In genomic region chr5:65018763-65019162, GRCh38 we compare ENCODE assay signal across 23 cellular contexts.
"Had no signal": no experiment of that assay in that cellular context is flagged by ENCODE, and none has a peak within 500 bp of the region (broad histone marks: within the 10 kb centered on the region; RNA-seq: fewer than 3 reads in every experiment).

No MANE protein-coding gene starts in this region.

- H3K4me3 ChIP-seq: body of pancreas, SJSA1 had no signal

- H3K9me3 Mint-ChIP-seq: activated B cell treated with CpG ODN at 0.5 μM for 24 hours; activated CD4-positive, alpha-beta memory T cell treated with anti-CD3 and anti-CD28 coated beads for 36 hours; activated CD4-positive, alpha-beta T cell treated with anti-CD3 and anti-CD28 coated beads, Interleukin-2, amount 10 ng/mL, durations not matched to agents 24 days and 14 days; activated naive CD4-positive, alpha-beta T cell treated with anti-CD3 and anti-CD28 coated beads, Interleukin-2, amount 50 U/mL, for 24 hours; activated T-cell treated with anti-CD3 and anti-CD28 coated beads, Interleukin-2, amount 50 U/mL, for 72 hours; central memory CD8-positive, alpha-beta T cell; IgD-negative memory B cell had no signal

- H3K36me3 Mint-ChIP-seq: activated CD4-positive, alpha-beta memory T cell treated with anti-CD3 and anti-CD28 coated beads for 36 hours had no signal

- H3K36me3 ChIP-seq: SJSA1 had no signal

- H3K27me3 ChIP-seq: body of pancreas, SJSA1 had no signal

- H3K27ac Mint-ChIP-seq: activated B cell treated with CpG ODN at 0.5 μM for 24 hours; activated CD4-positive, alpha-beta memory T cell treated with anti-CD3 and anti-CD28 coated beads for 36 hours; activated naive CD4-positive, alpha-beta T cell treated with anti-CD3 and anti-CD28 coated beads, Interleukin-2, amount 50 U/mL, for 24 hours; activated T-cell treated with anti-CD3 and anti-CD28 coated beads, Interleukin-2, amount 50 U/mL, for 72 hours had no signal

- H3K4me3 Mint-ChIP-seq: activated B cell treated with CpG ODN at 0.5 μM for 24 hours; activated CD4-positive, alpha-beta memory T cell treated with anti-CD3 and anti-CD28 coated beads for 36 hours; activated CD4-positive, alpha-beta T cell treated with anti-CD3 and anti-CD28 coated beads, Interleukin-2, amount 10 ng/mL, durations not matched to agents 24 days and 14 days; activated naive CD4-positive, alpha-beta T cell treated with anti-CD3 and anti-CD28 coated beads, Interleukin-2, amount 50 U/mL, for 24 hours; activated T-cell treated with anti-CD3 and anti-CD28 coated beads, Interleukin-2, amount 50 U/mL, for 72 hours; central memory CD8-positive, alpha-beta T cell; IgD-negative memory B cell had no signal

- FAIRE-seq: bronchial epithelial cell had no signal

- H3K27ac ChIP-seq: body of pancreas, SJSA1 had no signal

- DNase-seq: activated B cell treated with CpG ODN at 0.5 μM for 24 hours; activated CD4-positive, alpha-beta memory T cell treated with anti-CD3 and anti-CD28 coated beads for 36 hours; activated CD4-positive, alpha-beta T cell treated with anti-CD3 and anti-CD28 coated beads for 1 hour; activated CD4-positive, alpha-beta T cell treated with anti-CD3 and anti-CD28 coated beads, Interleukin-2, amount 10 ng/mL, durations not matched to agents 24 days and 14 days; activated CD8-positive, alpha-beta memory T cell treated with anti-CD3 and anti-CD28 coated beads, Interleukin-2, amount 50 U/mL, for 4 hours; activated T-cell treated with anti-CD3 and anti-CD28 coated beads, Interleukin-2, amount 50 U/mL, for 72 hours; aorta; body of pancreas; KG1; NCI-H1048; NCI-H146; NCI-H187 treated with DMSO at 0.1 percent for 48 hours; NCI-H2081 treated with DMSO at 0.1 percent for 48 hours; NCI-H748 treated with DMSO at 0.1 percent for 48 hours; RPMI8226; SHP77; T-helper 2 cell; T1000 had no signal

- ATAC-seq: activated T-cell treated with anti-CD3 and anti-CD28 coated beads, Interleukin-2, amount 50 U/mL, for 72 hours; body of pancreas had no signal

- H3K4me1 ChIP-seq: body of pancreas, SJSA1 had no signal

- H3K9me3 ChIP-seq: body of pancreas, SJSA1 had no signal

- H3K27me3 Mint-ChIP-seq: activated B cell treated with CpG ODN at 0.5 μM for 24 hours; activated CD4-positive, alpha-beta memory T cell treated with anti-CD3 and anti-CD28 coated beads for 36 hours; activated CD4-positive, alpha-beta T cell treated with anti-CD3 and anti-CD28 coated beads, Interleukin-2, amount 10 ng/mL, durations not matched to agents 24 days and 14 days; activated naive CD4-positive, alpha-beta T cell treated with anti-CD3 and anti-CD28 coated beads, Interleukin-2, amount 50 U/mL, for 24 hours; central memory CD8-positive, alpha-beta T cell; IgD-negative memory B cell had no signal
